10 cellular contexts compared by ENCODE assay signal in the genomic region with DNA sequence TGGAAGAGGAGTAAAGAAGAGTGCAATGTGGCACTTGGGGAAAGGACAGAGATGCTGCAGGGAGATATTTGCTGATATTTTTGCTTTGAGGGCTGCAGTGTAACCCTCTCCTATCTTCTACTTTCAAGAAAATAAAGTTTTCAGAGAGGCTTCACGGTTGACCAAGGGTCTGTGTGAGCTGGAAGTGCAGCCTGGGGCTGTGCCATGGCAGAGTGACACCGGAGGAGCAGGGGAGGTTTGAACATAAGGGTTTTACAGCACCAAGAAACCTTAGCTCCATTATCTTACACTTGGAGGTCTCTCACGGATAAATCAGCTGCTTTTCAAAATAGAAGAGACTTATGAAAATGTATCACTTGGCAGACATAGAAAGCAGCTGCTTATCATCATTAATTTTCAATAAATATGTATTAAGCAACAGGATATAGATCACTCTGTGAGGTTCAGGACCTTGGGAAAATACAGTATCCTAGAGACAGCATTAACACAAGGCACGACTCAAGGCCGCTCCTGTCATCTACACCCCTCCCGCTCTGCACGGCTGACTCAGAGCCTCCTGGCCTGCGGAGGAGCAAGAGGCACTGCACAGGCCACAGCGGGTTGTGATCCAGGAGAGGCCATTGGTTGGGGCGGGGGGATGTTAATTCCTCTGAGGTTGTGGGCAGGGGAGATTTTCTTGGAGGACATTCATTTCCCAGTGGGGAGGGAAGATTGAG.
DNase-seq lines count a peak whose midpoint lies in the region; ATAC-seq, FAIRE-seq and TF ChIP-seq lines count a peak whose summit lies in the region.
"Had no signal": no experiment of that assay in that cellular context is flagged by ENCODE, and none has a peak within 500 bp of the region (broad histone marks: within the 10 kb centered on the region; RNA-seq: fewer than 3 reads in every experiment).

No MANE protein-coding gene starts in this region.

- H2AFZ ChIP-seq in ACC112 (ENCODE audit: low read length, unreplicated experiment) (no peak overlapping the region), fibroblast of lung (ENCODE audit: low read length) (no peak overlapping the region)

- H3K79me2 ChIP-seq in ACC112 (ENCODE audit: control insufficient read depth, insufficient read depth, low read length, unreplicated experiment) (no peaks in the 10 kb centered on the region), fibroblast of lung (ENCODE audit: control insufficient read depth, insufficient read depth, low read length) (no peaks in the 10 kb centered on the region)

- H3K9me3 ChIP-seq in fibroblast of lung (ENCODE audit: control insufficient read depth, insufficient read depth, low read depth, low read length): no peaks in the 10 kb centered on the region
- no peaks in the 10 kb centered on the region for H3K9me3 ChIP-seq in muscle layer of duodenum (ENCODE audit: control insufficient read depth in 1 of 2, low read length in 2 of 2)

- FAIRE-seq in RCC 7860 (lab: Jason Lieb, UNC): peak; percentile 49
- FAIRE-seq: colon had no signal

- H3K27ac ChIP-seq in ACC112 (ENCODE audit: low read depth, low read length): peak overlapping the region; percentile 91
- H3K27ac ChIP-seq in fibroblast of lung (ENCODE audit: insufficient read depth, low read length): peak overlapping the region; percentile 83
- H3K27ac ChIP-seq in muscle layer of duodenum (ENCODE audit: low read length): peak overlapping the region; percentile 2

- H3K9ac ChIP-seq in fibroblast of lung (ENCODE audit: insufficient read depth, low read length): peak overlapping the region; percentile 17

- no peak for ATAC-seq in HG03354 (IDR thresholded peaks at IDR 0.05; ENCODE audit: poor library complexity, severe bottlenecking, unreplicated experiment)
- ATAC-seq: T-helper 17 cell had no signal

- H3K4me3 ChIP-seq in ACC112 (ENCODE audit: low read depth, low read length) (no peak overlapping the region), fibroblast of lung (replicated peaks in 1 of 4; ENCODE audit: control extremely low read depth in 1 of 4, insufficient read depth in 1 of 4, low read depth in 3 of 4, low read length in 4 of 4) (no peak overlapping the region), muscle layer of duodenum (ENCODE audit: low read depth in 1 of 2, low read length in 2 of 2) (no peak overlapping the region)

- no peaks in the 10 kb centered on the region for H3K27me3 ChIP-seq in ACC112 (ENCODE audit: insufficient read depth, low read length)
- H3K27me3 ChIP-seq in fibroblast of lung (ENCODE audit: control insufficient read depth, insufficient read depth, low read length): no peaks in the 10 kb centered on the region
- no peaks in the 10 kb centered on the region for H3K27me3 ChIP-seq in muscle layer of duodenum (ENCODE audit: low read depth, low read length)

- no peaks in the 10 kb centered on the region for H4K20me1 ChIP-seq in fibroblast of lung (ENCODE audit: control insufficient read depth, extremely low read depth, insufficient read depth, low read length)

- peak; percentile 74 for DNase-seq in RCC 7860 (ENCODE audit: low spot score)
- peak; percentile 87 to 97 for DNase-seq in fibroblast of lung (ENCODE audit: low read depth in 2 of 2)
- DNase-seq in NCI-H82 treated with DMSO at 0.1 percent for 48 hours (lab: John Stamatoyannopoulos, UW; ENCODE audit: unreplicated experiment): no peak
- no peak for DNase-seq in NCI-H446 (lab: John Stamatoyannopoulos, UW)
- no peak for DNase-seq in NOMO-1 treated with dmso at 0.1 percent for 144 hours (lab: John Stamatoyannopoulos, UW; ENCODE audit: unreplicated experiment)
- DNase-seq: T-helper 17 cell had no signal

- H3K36me3 ChIP-seq in ACC112 (ENCODE audit: insufficient read depth, low read length): no peaks in the 10 kb centered on the region
- H3K36me3 ChIP-seq in fibroblast of lung (ENCODE audit: control insufficient read depth, insufficient read depth, low read length): no peaks in the 10 kb centered on the region
- no peaks in the 10 kb centered on the region for H3K36me3 ChIP-seq in muscle layer of duodenum (ENCODE audit: control insufficient read depth in 1 of 2, insufficient read depth in 2 of 2, low read length in 2 of 2)

- no peak for TF ChIP-seq CTCF in fibroblast of lung (conservative IDR thresholded peaks at IDR 0.05 in 1 of 2, IDR thresholded peaks at IDR 0.05 in 1 of 2; ENCODE audit: low read depth in 1 of 2, low read length in 2 of 2)

- H3K4me1 ChIP-seq in ACC112 (ENCODE audit: control insufficient read depth, insufficient read depth, low read length, unreplicated experiment): peaks cover 39% of the 10 kb centered on the region
- H3K4me1 ChIP-seq in fibroblast of lung (ENCODE audit: control insufficient read depth, extremely low read depth, insufficient read depth, low read length): peaks cover 27% of the 10 kb centered on the region
- H3K4me1 ChIP-seq in muscle layer of duodenum (ENCODE audit: control insufficient read depth in 1 of 2, insufficient read depth in 2 of 2, low read length in 2 of 2): peaks cover 13 to 20% of the 10 kb centered on the region in 2 donors

- H3K4me2 ChIP-seq in fibroblast of lung (ENCODE audit: extremely low read depth, insufficient read depth, low read length): no peak overlapping the region

Comparison
In these comparisons a context has a peak if more than half of its experiments do, and no peak if none do; other contexts are left out.
1. H3K27ac ChIP-seq: peak in every context shown above with its lines; median percentile 91 in ACC112; 83 in fibroblast of lung; 2 in muscle layer of duodenum.
2. DNase-seq: peak in RCC 7860 (single experiment) and fibroblast of lung (2 of 2); none in NCI-H82 treated with DMSO at 0.1 percent for 48 hours (single experiment), NCI-H446 (0 of 2) and NOMO-1 treated with dmso at 0.1 percent for 144 hours (single experiment).